Comparison of ENCODE assay signal across 14 cellular contexts in genomic region chr20:20548527-20549266, GRCh38.
DNase-seq lines count a peak whose midpoint lies in the region; ATAC-seq, FAIRE-seq and TF ChIP-seq lines count a peak whose summit lies in the region.
"Had no signal": no experiment of that assay in that cellular context is flagged by ENCODE, and none has a peak within 500 bp of the region (broad histone marks: within the 10 kb centered on the region; RNA-seq: fewer than 3 reads in every experiment).

No MANE protein-coding gene starts in this region.

- peaks cover 34% of the 10 kb centered on the region for H3K4me1 Mint-ChIP-seq in Caco-2 (ENCODE audit: low read depth, unreplicated experiment)
- H3K4me1 Mint-ChIP-seq in neural progenitor cell = no peaks in the 10 kb centered on the region

- H3K9ac ChIP-seq in neural progenitor cell = no peak overlapping the region

- H3K4me3 Mint-ChIP-seq in Caco-2 (ENCODE audit: unreplicated experiment) = peak overlapping the region; percentile 57
- no peak overlapping the region for H3K4me3 Mint-ChIP-seq in neural progenitor cell
- H3K4me3 Mint-ChIP-seq: activated CD4-positive, alpha-beta T cell treated with anti-CD3 and anti-CD28 coated beads, Interleukin-2, amount 10 ng/mL, durations not matched to agents 24 days and 14 days; memory B cell had no signal

- H3K27ac Mint-ChIP-seq in Caco-2 (ENCODE audit: unreplicated experiment) (peak overlapping the region; percentile 80), neural progenitor cell (no peak overlapping the region)
- H3K27ac Mint-ChIP-seq: memory B cell had no signal

- TF ChIP-seq CTCF in Caco-2 (IDR thresholded peaks at IDR 0.05; ENCODE audit: insufficient read depth in 1 of 2, low read depth in 1 of 2, low read length in 1 of 2, severe bottlenecking in 1 of 2, unreplicated experiment in 1 of 2) (no peak), RWPE2 (IDR thresholded peaks at IDR 0.05; ENCODE audit: poor library complexity, severe bottlenecking) (no peak), neural progenitor cell (IDR thresholded peaks at IDR 0.05) (no peak)

- peak overlapping the region; percentile 97 for H3K27ac ChIP-seq in RWPE2 (ENCODE audit: poor library complexity, severe bottlenecking)
- no peak overlapping the region for H3K27ac ChIP-seq in neural progenitor cell
- H3K27ac ChIP-seq: heart left ventricle had no signal

- peak; percentile 85 to 88 for DNase-seq in Caco-2
- peak; percentile 98 for DNase-seq in NCI-H146 treated with DMSO at 0.1 percent for 48 hours (lab: John Stamatoyannopoulos, UW; ENCODE audit: unreplicated experiment)
- DNase-seq in RWPE2 (ENCODE audit: low spot score) = peak; percentile 79
- no peak for DNase-seq in left lobe of liver (ENCODE audit: low spot score)
- no peak for DNase-seq in GM12891 (ENCODE audit: insufficient read length, low spot score)
- DNase-seq in neural progenitor cell (ENCODE audit: low spot score) = no peak
- DNase-seq in amniotic stem cell (lab: John Stamatoyannopoulos, UW) = no peak
- DNase-seq: activated CD4-positive, alpha-beta T cell treated with anti-CD3 and anti-CD28 coated beads, Interleukin-2, amount 10 ng/mL, durations not matched to agents 24 days and 14 days; GDM1; heart left ventricle had no signal

- no peak for TF ChIP-seq POLR2A in GM12891 (IDR thresholded peaks at IDR 0.05; ENCODE audit: low read depth, low read length)

- no peak overlapping the region for H2AFZ ChIP-seq in neural progenitor cell (replicated peaks)

- BruUV-seq in Caco-2 (replicated peaks; lab: Mats Ljungman, UMichigan) = TSS peak; percentile 78

- ATAC-seq in RWPE2 (ENCODE audit: low read depth) = peak; percentile 85
- peak; percentile 84 for ATAC-seq in left lobe of liver
- no peak for ATAC-seq in HG02571 (IDR thresholded peaks at IDR 0.05; ENCODE audit: unreplicated experiment)
- ATAC-seq: K562 had no signal

- FAIRE-seq in GM12891 (lab: Jason Lieb, UNC) = no peak
- FAIRE-seq: endometrium, K562 had no signal

- no peaks in the 10 kb centered on the region for H3K9me3 Mint-ChIP-seq in Caco-2 (ENCODE audit: unreplicated experiment)
- H3K9me3 Mint-ChIP-seq in neural progenitor cell = no peaks in the 10 kb centered on the region
- H3K9me3 Mint-ChIP-seq: activated CD4-positive, alpha-beta T cell treated with anti-CD3 and anti-CD28 coated beads, Interleukin-2, amount 10 ng/mL, durations not matched to agents 24 days and 14 days; memory B cell had no signal

- H3K4me1 ChIP-seq in Caco-2 (peaks cover 57% of the 10 kb centered on the region), RWPE2 (ENCODE audit: insufficient read depth, poor library complexity, severe bottlenecking) (peaks cover 48% of the 10 kb centered on the region), neural progenitor cell (no peaks in the 10 kb centered on the region)
- H3K4me1 ChIP-seq: heart left ventricle had no signal

- no peaks in the 10 kb centered on the region for H3K27me3 ChIP-seq in Caco-2 (replicated peaks; ENCODE audit: control insufficient read depth, insufficient read depth, low read length)
- H3K27me3 ChIP-seq in RWPE2 (ENCODE audit: insufficient read depth, poor library complexity, severe bottlenecking) = no peaks in the 10 kb centered on the region
- H3K27me3 ChIP-seq in neural progenitor cell = no peaks in the 10 kb centered on the region
- H3K27me3 ChIP-seq: heart left ventricle had no signal

- H3K4me3 ChIP-seq in Caco-2 (ENCODE audit: low read depth, low read length) = no peak overlapping the region; the same call in 1 of the 2 replicates
- no peak overlapping the region for H3K4me3 ChIP-seq in RWPE2 (ENCODE audit: severe bottlenecking)
- no peak overlapping the region for H3K4me3 ChIP-seq in neural progenitor cell
- H3K4me3 ChIP-seq: heart left ventricle, K562 had no signal

- H4K20me1 ChIP-seq in neural progenitor cell (ENCODE audit: low read depth) = no peaks in the 10 kb centered on the region

- CTCF ChIA-PET in Caco-2 (lab: Charles Lee) = no interaction called here

- no peak overlapping the region for H3K4me2 ChIP-seq in neural progenitor cell

- H3K9me3 ChIP-seq in Caco-2 (no peaks in the 10 kb centered on the region), RWPE2 (ENCODE audit: severe bottlenecking) (no peaks in the 10 kb centered on the region), neural progenitor cell (ENCODE audit: low read depth) (no peaks in the 10 kb centered on the region)
- H3K9me3 ChIP-seq: heart left ventricle had no signal

- POLR2A ChIA-PET in Caco-2 (lab: Charles Lee) = interaction anchor here (0.6 kb wide), 1 partner anchor 297 kb away, joined by 3 read pairs; no protein-coding TSS in a partner anchor

- no peaks in the 10 kb centered on the region for H3K79me2 ChIP-seq in neural progenitor cell (ENCODE audit: low read depth)

- no peaks in the 10 kb centered on the region for H3K36me3 ChIP-seq in Caco-2 (ENCODE audit: control insufficient read depth, insufficient read depth, low read length)
- H3K36me3 ChIP-seq in RWPE2 (ENCODE audit: low read depth) = no peaks in the 10 kb centered on the region
- H3K36me3 ChIP-seq in neural progenitor cell = peaks cover 5% of the 10 kb centered on the region

- H3K36me3 Mint-ChIP-seq in Caco-2 (ENCODE audit: insufficient read depth, unreplicated experiment) (peaks cover 6% of the 10 kb centered on the region), neural progenitor cell (peaks cover 2% of the 10 kb centered on the region)

- intact Hi-C loops in Caco-2 (cut with micrococcal nuclease; ENCODE audit: unreplicated experiment) = loop anchor here (1.0 kb wide), 1 partner anchor 18 kb away; no protein-coding TSS in a partner anchor

- H3K27me3 Mint-ChIP-seq in Caco-2 (ENCODE audit: insufficient read depth, unreplicated experiment) = no peaks in the 10 kb centered on the region
- peaks cover 4% of the 10 kb centered on the region for H3K27me3 Mint-ChIP-seq in neural progenitor cell (ENCODE audit: insufficient read depth, low read depth)
- H3K27me3 Mint-ChIP-seq: activated CD4-positive, alpha-beta T cell treated with anti-CD3 and anti-CD28 coated beads, Interleukin-2, amount 10 ng/mL, durations not matched to agents 24 days and 14 days; memory B cell had no signal

- no peaks in the 10 kb centered on the region for H3F3A ChIP-seq in neural progenitor cell (ENCODE audit: low read depth)

TF ChIP-seq in GM12891, 5 proteins besides CTCF, POLR2A, EP300 and RAD21:
- TF ChIP-seq PAX5 (IDR thresholded peaks at IDR 0.05; ENCODE audit: insufficient read depth, low read length, severe bottlenecking) = no peak
- no peak for TF ChIP-seq SPI1 (IDR thresholded peaks at IDR 0.05; ENCODE audit: low read depth, low read length)
- no peak for TF ChIP-seq POLR2AphosphoS5 (IDR thresholded peaks at IDR 0.05; ENCODE audit: low read depth, low read length)
- no peak for TF ChIP-seq POU2F2 (IDR thresholded peaks at IDR 0.05; ENCODE audit: low read depth, low read length)
- no peak for TF ChIP-seq TAF1 (IDR thresholded peaks at IDR 0.05; ENCODE audit: low read depth, low read length)

Comparison
In these comparisons a context has a peak if more than half of its experiments do, and no peak if none do; other contexts are left out.
1. DNase-seq: peak in Caco-2 (2 of 2), NCI-H146 treated with DMSO at 0.1 percent for 48 hours (single experiment) and RWPE2 (single experiment); none in left lobe of liver (single experiment), GM12891 (single experiment), neural progenitor cell (single experiment) and amniotic stem cell (single experiment).